In genomic region chr1:93433407-93433961, GRCh38 we compare ENCODE assay signal across 12 cellular contexts. TPM values are rescaled to one million over a fixed set of nuclear protein-coding genes. Genes with fewer than 3 reads are reported as not detected.
DNase-seq lines count a peak whose midpoint lies in the region; ATAC-seq and TF ChIP-seq lines count a peak whose summit lies in the region.
"Had no signal": no experiment of that assay in that cellular context is flagged by ENCODE, and none has a peak within 500 bp of the region (broad histone marks: within the 10 kb centered on the region; RNA-seq: fewer than 3 reads in every experiment).

No MANE protein-coding gene starts in this region.

- H3K27me3 Mint-ChIP-seq in stimulated activated naive B cell treated with anti-CD40 and anti-IgM and Interleukin-4, amounts not matched to agents 10 μg/mL and 1 μg/mL and 100 μg/mL, for 72 hours = no peaks in the 10 kb centered on the region

- no peak overlapping the region for H3K27ac Mint-ChIP-seq in stimulated activated naive B cell treated with anti-CD40 and anti-IgM and Interleukin-4, amounts not matched to agents 10 μg/mL and 1 μg/mL and 100 μg/mL, for 72 hours

- H3K27ac ChIP-seq in left ventricle myocardium inferior (replicated peaks) = no peak overlapping the region
- H3K27ac ChIP-seq: psoas muscle had no signal

- intact Hi-C loops in left ventricle myocardium inferior (cut with micrococcal nuclease) = loop anchor here (10.0 kb wide), 2 partner anchors 381 to 411 kb away; no protein-coding TSS in a partner anchor

- H3K36me3 Mint-ChIP-seq in stimulated activated naive B cell treated with anti-CD40 and anti-IgM and Interleukin-4, amounts not matched to agents 10 μg/mL and 1 μg/mL and 100 μg/mL, for 72 hours = no peaks in the 10 kb centered on the region

- H3K9me3 Mint-ChIP-seq in stimulated activated naive B cell treated with anti-CD40 and anti-IgM and Interleukin-4, amounts not matched to agents 10 μg/mL and 1 μg/mL and 100 μg/mL, for 72 hours = no peaks in the 10 kb centered on the region

- peak; percentile 12 to 15 for DNase-seq in NCI-H526 (lab: John Stamatoyannopoulos, UW)
- DNase-seq in NCI-H526 treated with DMSO at 0.1 percent for 48 hours (lab: John Stamatoyannopoulos, UW) = no peak
- peak; percentile 16 for DNase-seq in UCSD-AML1 (lab: John Stamatoyannopoulos, UW; ENCODE audit: unreplicated experiment)
- no peak for DNase-seq in left ventricle myocardium inferior
- DNase-seq in stimulated activated naive B cell treated with anti-CD40 and anti-IgM and Interleukin-4, amounts not matched to agents 10 μg/mL and 1 μg/mL and 100 μg/mL, for 72 hours = no peak
- no peak for DNase-seq in dedifferentiated amniotic fluid mesenchymal stem cell (ENCODE audit: extremely low spot score)
- DNase-seq: anterior cingulate cortex, left cardiac atrium, NCI-H1092, psoas muscle had no signal

- no peaks in the 10 kb centered on the region for H3K9me3 ChIP-seq in left ventricle myocardium inferior (replicated peaks)
- H3K9me3 ChIP-seq: psoas muscle had no signal

- no peaks in the 10 kb centered on the region for H3K27me3 ChIP-seq in left ventricle myocardium inferior (ENCODE audit: low read depth)

- no peaks in the 10 kb centered on the region for H3K4me1 Mint-ChIP-seq in stimulated activated naive B cell treated with anti-CD40 and anti-IgM and Interleukin-4, amounts not matched to agents 10 μg/mL and 1 μg/mL and 100 μg/mL, for 72 hours

- peak; percentile 38 to 64 for ATAC-seq in stimulated activated naive B cell treated with anti-CD40 and anti-IgM and Interleukin-4, amounts not matched to agents 10 μg/mL and 1 μg/mL and 100 μg/mL, for 72 hours (replicated peaks)
- no peak for ATAC-seq in HG02885 (IDR thresholded peaks at IDR 0.05; ENCODE audit: poor library complexity, unreplicated experiment)
- no peak for ATAC-seq in HG03095 (IDR thresholded peaks at IDR 0.05; ENCODE audit: unreplicated experiment)

- H3K4me3 Mint-ChIP-seq in stimulated activated naive B cell treated with anti-CD40 and anti-IgM and Interleukin-4, amounts not matched to agents 10 μg/mL and 1 μg/mL and 100 μg/mL, for 72 hours = no peak overlapping the region

- TF ChIP-seq CTCF in left ventricle myocardium inferior (IDR thresholded peaks at IDR 0.05; ENCODE audit: borderline replicate concordance) = peak; percentile 59

- no peaks in the 10 kb centered on the region for H3K36me3 ChIP-seq in left ventricle myocardium inferior

- no peak overlapping the region for H3K4me3 ChIP-seq in left ventricle myocardium inferior
- H3K4me3 ChIP-seq: psoas muscle had no signal

- peaks cover 4% of the 10 kb centered on the region for H3K4me1 ChIP-seq in left ventricle myocardium inferior
- H3K4me1 ChIP-seq: psoas muscle had no signal

RNA-seq across cellular contexts. Expression of gene FNBP1L, which starts 14.4 kb away (rescaled TPM):
- 28.0 TPM for total RNA-seq in left ventricle myocardium inferior

Comparison
In these comparisons a context has a peak if more than half of its experiments do, and no peak if none do; other contexts are left out.
1. DNase-seq: peak in NCI-H526 (2 of 2) and UCSD-AML1 (single experiment); none in NCI-H526 treated with DMSO at 0.1 percent for 48 hours (single experiment), left ventricle myocardium inferior (single experiment), stimulated activated naive B cell treated with anti-CD40 and anti-IgM and Interleukin-4, amounts not matched to agents 10 μg/mL and 1 μg/mL and 100 μg/mL, for 72 hours (single experiment) and dedifferentiated amniotic fluid mesenchymal stem cell (single experiment).
2. ATAC-seq: peak in stimulated activated naive B cell treated with anti-CD40 and anti-IgM and Interleukin-4, amounts not matched to agents 10 μg/mL and 1 μg/mL and 100 μg/mL, for 72 hours (2 of 2); none in HG02885 (single experiment) and HG03095 (single experiment).